36 cellular contexts compared by ENCODE assay signal in genomic region chr3:185511711-185512110, GRCh38. TPM values are rescaled to one million over a fixed set of nuclear protein-coding genes. Genes with fewer than 3 reads are reported as not detected.
"Had no signal": no experiment of that assay in that cellular context is flagged by ENCODE, and none has a peak within 500 bp of the region (broad histone marks: within the 10 kb centered on the region; RNA-seq: fewer than 3 reads in every experiment).

No MANE protein-coding gene starts in this region.

- H3K4me1 ChIP-seq: adrenal gland, body of pancreas, breast epithelium had no signal

- FAIRE-seq: astrocyte, TTC549 had no signal

- H3K4me3 ChIP-seq: adrenal gland, body of pancreas, breast epithelium had no signal

- H3K36me3 ChIP-seq: adrenal gland, brain microvascular endothelial cell, breast epithelium had no signal

- ATAC-seq: activated CD8-positive, alpha-beta T cell treated with anti-CD3 and anti-CD28 coated beads for 36 hours; activated naive CD4-positive, alpha-beta T cell treated with anti-CD3 and anti-CD28 coated beads, Interleukin-2, amount 50 U/mL, for 72 hours; activated T-cell treated with anti-CD3 and anti-CD28 coated beads, Interleukin-2, amount 50 U/mL, for 4 hours; activated T-cell treated with anti-CD3 and anti-CD28 coated beads, Interleukin-2, amount 50 U/mL, for 72 hours; activated T-helper 17 cell treated with anti-CD3 and anti-CD28 coated beads, Interleukin-2, amount 50 U/mL, for 72 hours; body of pancreas had no signal

- H3K9me3 ChIP-seq: adrenal gland, body of pancreas, breast epithelium had no signal

- H3K27ac ChIP-seq: adrenal gland, body of pancreas, brain microvascular endothelial cell, breast epithelium, VCaP had no signal

- DNase-seq: activated B cell treated with CpG ODN at 0.5 μM for 24 hours; activated CD4-positive, alpha-beta memory T cell treated with anti-CD3 and anti-CD28 coated beads for 36 hours; activated CD4-positive, alpha-beta T cell treated with anti-CD3 and anti-CD28 coated beads for 4 hours; activated CD4-positive, alpha-beta T cell treated with anti-CD3 and anti-CD28 coated beads, Interleukin-2, amount 10 ng/mL, durations not matched to agents 24 days and 14 days; activated CD4-positive, alpha-beta T cell treated with anti-CD3 and anti-CD28 coated beads, Interleukin-2, amount 50 U/mL, for 1 hour; activated CD4-positive, alpha-beta T cell treated with anti-CD3 and anti-CD28 coated beads, Interleukin-2, amount 50 U/mL, for 4 hours; activated CD4-positive, CD25-positive, alpha-beta regulatory T cell treated with anti-CD3 and anti-CD28 coated beads, Interleukin-2, amount 50 U/mL, for 72 hours; activated CD8-positive, alpha-beta memory T cell treated with anti-CD3 and anti-CD28 coated beads, Interleukin-2, amount 50 U/mL, for 4 hours; activated CD8-positive, alpha-beta T cell treated with anti-CD3 and anti-CD28 coated beads for 36 hours; activated effector memory CD4-positive, alpha-beta T cell treated with anti-CD3 and anti-CD28 coated beads, Interleukin-2, amount 50 U/mL, for 16 hours; activated gamma-delta T cell treated with Interleukin-2 at 50 U/mL for 16 hours; activated naive CD4-positive, alpha-beta T cell; activated naive CD4-positive, alpha-beta T cell treated with anti-CD3 and anti-CD28 coated beads for 36 hours; activated naive CD4-positive, alpha-beta T cell treated with anti-CD3 and anti-CD28 coated beads, Interleukin-2, amount 50 U/mL, for 16 hours; activated naive CD8-positive, alpha-beta T cell treated with anti-CD3 and anti-CD28 coated beads for 36 hours; activated T-cell treated with anti-CD3 and anti-CD28 coated beads for 4 hours; activated T-cell treated with anti-CD3 and anti-CD28 coated beads, Interleukin-2, amount 50 U/mL, for 1 hour; activated T-cell treated with anti-CD3 and anti-CD28 coated beads, Interleukin-2, amount 50 U/mL, for 4 hours; activated T-cell treated with anti-CD3 and anti-CD28 coated beads, Interleukin-2, amount 50 U/mL, for 72 hours; adrenal gland; amniotic stem cell; aorta; body of pancreas; brain microvascular endothelial cell; central memory CD4-positive, alpha-beta T cell; T-helper 1 cell; T-helper 2 cell; T-helper 9 cell had no signal

- H3K27me3 ChIP-seq: adrenal gland, body of pancreas, brain microvascular endothelial cell, breast epithelium had no signal

RNA-seq across cellular contexts. Expression of gene LIPH, which starts 40.7 kb away (rescaled TPM):
- total RNA-seq: activated B cell treated with CpG ODN at 0.5 μM for 24 hours; activated CD4-positive, alpha-beta memory T cell treated with anti-CD3 and anti-CD28 coated beads for 36 hours; activated CD4-positive, alpha-beta T cell treated with anti-CD3 and anti-CD28 coated beads, Interleukin-2, amount 10 ng/mL, durations not matched to agents 24 days and 14 days; activated CD8-positive, alpha-beta memory T cell treated with anti-CD3 and anti-CD28 coated beads for 36 hours; activated CD8-positive, alpha-beta T cell treated with anti-CD3 and anti-CD28 coated beads for 36 hours; activated naive CD4-positive, alpha-beta T cell treated with anti-CD3 and anti-CD28 coated beads for 36 hours; activated naive CD4-positive, alpha-beta T cell treated with anti-CD3 and anti-CD28 coated beads, Interleukin-2, amount 50 U/mL, for 72 hours; activated naive CD8-positive, alpha-beta T cell treated with anti-CD3 and anti-CD28 coated beads for 36 hours; activated T-helper 1 cell treated with anti-CD3 and anti-CD28 coated beads, Interleukin-12 subunit alpha, Interleukin-12 subunit beta, Interleukin-2, Interleukin-4 antibody, amounts not matched to agents 30 ng/mL and 10 ng/mL and 1 ng/mL, durations not matched to agents 14 hours and 24 hours and 36 hours had no signal
